Comparison of ENCODE assay signal across 8 cellular contexts in genomic region chr5:109411175-109411514, GRCh38. TPM values are rescaled to one million over a fixed set of nuclear protein-coding genes. Genes with fewer than 3 reads are reported as not detected.
A peak's percentile ranks its signal among the peaks of the same experiment; 100 is the strongest.
DNase-seq lines count a peak whose midpoint lies in the region; ATAC-seq and TF ChIP-seq lines count a peak whose summit lies in the region.

No MANE protein-coding gene starts in this region.

- H3K36me3 ChIP-seq in ES-I3 (ENCODE audit: insufficient read depth, low read length) (no peaks in the 10 kb centered on the region), RWPE2 (ENCODE audit: low read depth) (peaks cover 9% of the 10 kb centered on the region; the same call in 1 of the 2 replicates), esophagus squamous epithelium (no peaks in the 10 kb centered on the region), prostate gland (no peaks in the 10 kb centered on the region)

- TF ChIP-seq CTCF in RWPE2 (IDR thresholded peaks at IDR 0.05; ENCODE audit: poor library complexity, severe bottlenecking) (no peak), esophagus squamous epithelium (IDR thresholded peaks at IDR 0.05) (no peak), prostate gland (IDR thresholded peaks at IDR 0.05) (no peak)

- WGBS in esophagus squamous epithelium, 2 donors: 2 to 6% methylated on average over 2 of the region's 2 CpGs
- 7% methylated on average over 2 of the region's 2 CpGs for WGBS in prostate gland

- H3K27me3 ChIP-seq in RWPE2 (ENCODE audit: insufficient read depth, poor library complexity, severe bottlenecking): no peaks in the 10 kb centered on the region
- no peaks in the 10 kb centered on the region for H3K27me3 ChIP-seq in esophagus squamous epithelium
- H3K27me3 ChIP-seq in prostate gland (replicated peaks; ENCODE audit: insufficient read depth): no peaks in the 10 kb centered on the region

- H3K4me3 ChIP-seq in RWPE2 (ENCODE audit: severe bottlenecking) (peak overlapping the region; percentile 31), esophagus squamous epithelium (peak overlapping the region in 3 of 4 donors; percentile 78 to 91 (median 91)), prostate gland (peak overlapping the region; percentile 88 to 91)

- peak overlapping the region; percentile 86 for H3K9ac ChIP-seq in ES-I3 (ENCODE audit: low read depth, low read length)

- H3K9me3 ChIP-seq in ES-I3 (ENCODE audit: control insufficient read depth, insufficient read depth, low read length) (peaks cover under 1% of the 10 kb centered on the region; the same call in 1 of the 2 replicates), RWPE2 (ENCODE audit: severe bottlenecking) (no peaks in the 10 kb centered on the region), esophagus squamous epithelium (peaks cover 0 to 6% (median 0%) of the 10 kb centered on the region in 3 donors), prostate gland (no peaks in the 10 kb centered on the region)

- H3K27ac ChIP-seq in RWPE2 (ENCODE audit: poor library complexity, severe bottlenecking) (peak overlapping the region; percentile 93), esophagus squamous epithelium (peak overlapping the region; percentile 98 to 99 (median 98)), prostate gland (peak overlapping the region; percentile 99)

- DNase-seq in RWPE2 (ENCODE audit: low spot score) (no peak), esophagus squamous epithelium (lab: John Stamatoyannopoulos, UW) (no peak), prostate gland (ENCODE audit: low spot score) (no peak), HUDEP-2 (lab: John Stamatoyannopoulos, UW; ENCODE audit: unreplicated experiment in 76 of 76) (no peak), COLO829 (ENCODE audit: low spot score) (no peak), D341Med (ENCODE audit: low spot score) (no peak)

- intact Hi-C loops in esophagus squamous epithelium (cut with DNase I) (no loop called here), prostate gland (cut with DNase I) (loop anchor here (2.0 kb wide), 1 partner anchor 662 kb away; no protein-coding TSS in a partner anchor)

- TF ChIP-seq POLR2A in esophagus squamous epithelium (IDR thresholded peaks at IDR 0.05): no peak
- TF ChIP-seq POLR2A in prostate gland (IDR thresholded peaks at IDR 0.05): no peak

- ATAC-seq in RWPE2 (ENCODE audit: low read depth) (no peak), HG03354 (IDR thresholded peaks at IDR 0.05; ENCODE audit: poor library complexity, severe bottlenecking, unreplicated experiment) (no peak)

- H3K4me1 ChIP-seq in ES-I3 (ENCODE audit: insufficient read depth, low read length) (peaks cover 6% of the 10 kb centered on the region; the same call in 1 of the 2 replicates), RWPE2 (ENCODE audit: insufficient read depth, poor library complexity, severe bottlenecking) (peaks cover 28% of the 10 kb centered on the region), esophagus squamous epithelium (peaks cover 7 to 62% (median 17%) of the 10 kb centered on the region in 3 donors), prostate gland (replicated peaks) (peaks cover 4% of the 10 kb centered on the region)

RNA-seq across cellular contexts. Expression of gene PJA2, which starts 1.4 kb away (rescaled TPM):
- 10 to 100 TPM; 28.8 to 75.5 (median 51.4) TPM for total RNA-seq in esophagus squamous epithelium
- total RNA-seq in prostate gland: 100 to 1,000 TPM in 1 of 2 donors, 10 to 100 TPM in 1; 94.8 to 119 TPM

Comparison
In these comparisons a context has a peak if more than half of its experiments do, and no peak if none do; other contexts are left out.
1. H3K4me3 ChIP-seq: peak in every context shown above with its lines; median percentile 91 in esophagus squamous epithelium; 90 in prostate gland; 31 in RWPE2.